Comparison of ENCODE assay signal across 18 cellular contexts in genomic region chr2:104793971-104794370, GRCh38. TPM values are rescaled to one million over a fixed set of nuclear protein-coding genes. Genes with fewer than 3 reads are reported as not detected.
"Had no signal": no experiment of that assay in that cellular context is flagged by ENCODE, and none has a peak within 500 bp of the region (broad histone marks: within the 10 kb centered on the region; RNA-seq: fewer than 3 reads in every experiment).

No MANE protein-coding gene starts in this region.

- H3K4me3 ChIP-seq: heart left ventricle, left lung, sigmoid colon, suprapubic skin, upper lobe of left lung had no signal

- H3K27ac ChIP-seq: heart left ventricle, left lung, sigmoid colon, suprapubic skin, upper lobe of left lung had no signal

- DNase-seq: activated CD4-positive, alpha-beta T cell treated with anti-CD3 and anti-CD28 coated beads for 48 hours; activated CD8-positive, alpha-beta memory T cell treated with anti-CD3 and anti-CD28 coated beads for 24 hours; activated naive CD4-positive, alpha-beta T cell treated with anti-CD3 and anti-CD28 coated beads for 36 hours; activated T-cell treated with anti-CD3 and anti-CD28 coated beads for 4 hours; heart left ventricle; islet precursor cell; left lung; sigmoid colon; stimulated activated CD4-positive, alpha-beta T cell treated with anti-CD3 and anti-CD28 coated beads, Interleukin-4, amount 100 ng/mL, for 1 hour; stimulated activated CD8-positive, alpha-beta memory T cell treated with anti-CD3 and anti-CD28 coated beads, Interleukin-4, amount 100 ng/mL, for 48 hours; stimulated activated naive CD8-positive, alpha-beta T cell treated with anti-CD3 and anti-CD28 coated beads, Interleukin-15, Interleukin-2, amounts not matched to agents 100 U/mL and 50 U/mL, for 24 hours; upper lobe of left lung had no signal

- H3K4me1 ChIP-seq: left lung, sigmoid colon, suprapubic skin, upper lobe of left lung had no signal

- H3K27me3 ChIP-seq: upper lobe of left lung had no signal

- H3K36me3 ChIP-seq: heart left ventricle, left lung, sigmoid colon, suprapubic skin, upper lobe of left lung had no signal

- H3K9me3 ChIP-seq: heart left ventricle, left lung, sigmoid colon, suprapubic skin, upper lobe of left lung had no signal

RNA-seq across cellular contexts. Expression of gene POU3F3, which starts 59.9 kb away (rescaled TPM):
- total RNA-seq: activated naive CD4-positive, alpha-beta T cell treated with anti-CD3 and anti-CD28 coated beads for 36 hours; activated T-helper 17 cell treated with anti-CD3 and anti-CD28 coated beads, Interleukin-2, amount 50 U/mL, for 72 hours; bronchial epithelial cell; esophagus mucosa; left lung; natural killer cell treated with Interleukin-12 subunit alpha and Interleukin-12 subunit beta and Interleukin-15 and Interleukin-18, amount 100 ng/mL, for 72 hours; upper lobe of left lung; WTC11 had no signal
